13 cellular contexts compared by ENCODE assay signal in the genomic region with DNA sequence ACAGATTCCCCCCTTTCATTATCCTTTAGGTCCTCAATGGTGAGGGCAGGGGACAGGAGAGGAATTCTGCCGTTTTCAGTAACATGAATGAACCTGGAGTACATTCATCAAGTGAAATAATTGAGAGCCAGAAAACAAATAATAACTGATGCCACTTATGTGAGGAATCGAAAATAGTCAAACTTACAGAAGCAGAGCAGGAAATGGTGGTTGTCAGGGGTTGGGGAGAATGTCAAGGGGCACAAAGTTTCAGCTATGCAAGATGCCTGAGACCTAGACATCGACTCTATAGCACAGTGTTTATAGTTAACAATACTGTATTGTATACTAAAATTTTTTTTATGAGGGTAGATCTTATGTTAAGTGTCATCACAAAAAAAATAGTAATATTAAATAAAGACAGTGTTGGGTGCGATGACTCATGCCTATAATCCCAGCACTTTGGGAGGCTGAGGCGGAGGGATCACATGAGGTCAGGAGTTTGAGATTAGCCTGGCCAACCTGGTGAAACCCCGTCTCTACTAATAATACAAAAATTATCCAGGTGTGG.
DNase-seq lines count a peak whose midpoint lies in the region; ATAC-seq and TF ChIP-seq lines count a peak whose summit lies in the region.
"Had no signal": no experiment of that assay in that cellular context is flagged by ENCODE, and none has a peak within 500 bp of the region (broad histone marks: within the 10 kb centered on the region; RNA-seq: fewer than 3 reads in every experiment).

No MANE protein-coding gene starts in this region.

- peak overlapping the region; percentile 64 for H3K4me2 ChIP-seq in parathyroid adenoma (ENCODE audit: low read length)
- H3K4me2 ChIP-seq: BLaER1, GM23338 had no signal

- H3K9me3 ChIP-seq in MG63 (no peaks in the 10 kb centered on the region), parathyroid adenoma (ENCODE audit: control insufficient read depth, low read length) (no peaks in the 10 kb centered on the region)

- POLR2A ChIA-PET in WTC11 (lab: Charles Lee), result no interaction called here
- POLR2A ChIA-PET in naive thymus-derived CD8-positive, alpha-beta T cell (lab: Charles Lee), result no interaction called here

- H3K9ac ChIP-seq in parathyroid adenoma, result peak overlapping the region; percentile 15
- H3K9ac ChIP-seq: BLaER1 had no signal

- no peaks in the 10 kb centered on the region; the same call in 1 of the 2 replicates for H3K27me3 Mint-ChIP-seq in WTC11 (ENCODE audit: low read depth)
- peaks cover 9 to 42% (median 19%) of the 10 kb centered on the region in 5 donors for H3K27me3 Mint-ChIP-seq in naive thymus-derived CD8-positive, alpha-beta T cell

- peaks cover 10% of the 10 kb centered on the region for H3K4me1 ChIP-seq in parathyroid adenoma
- H3K4me1 ChIP-seq: BLaER1 had no signal

- H3K79me2 ChIP-seq in parathyroid adenoma, result peaks cover 19% of the 10 kb centered on the region

- ATAC-seq in WTC11, result no peak
- no peak for ATAC-seq in naive thymus-derived CD8-positive, alpha-beta T cell
- ATAC-seq: GM12878, GM23338 had no signal

- CTCF ChIA-PET in WTC11 (lab: Charles Lee), result interaction anchor here (1.0 kb wide), 1 partner anchor 760 kb away, joined by 3 read pairs; no protein-coding TSS in a partner anchor

- H3K27ac Mint-ChIP-seq in WTC11, result no peak overlapping the region
- H3K27ac Mint-ChIP-seq in naive thymus-derived CD8-positive, alpha-beta T cell, result no peak overlapping the region
- H3K27ac Mint-ChIP-seq: CD8-positive, alpha-beta memory T cell; GM23338 had no signal

- DNase-seq in COLO829 (ENCODE audit: low spot score) (peak; percentile 13), GM12865 (ENCODE audit: low read depth) (peak; percentile 1), MG63 (peak; percentile 11), WTC11 (ENCODE audit: low spot score) (no peak)
- DNase-seq in naive thymus-derived CD8-positive, alpha-beta T cell, result no peak
- DNase-seq: AML-193; CD8-positive, alpha-beta memory T cell; DMS53; H7 had no signal

- H3K36me3 Mint-ChIP-seq in WTC11, result 0 out of 2 replicates have a peak, but pooled peaks cover 2% of the 10 kb centered on the region
- no peaks in the 10 kb centered on the region for H3K36me3 Mint-ChIP-seq in naive thymus-derived CD8-positive, alpha-beta T cell
- H3K36me3 Mint-ChIP-seq: CD8-positive, alpha-beta memory T cell had no signal

- H3K27me3 ChIP-seq in MG63 (no peaks in the 10 kb centered on the region), parathyroid adenoma (ENCODE audit: control insufficient read depth, insufficient read depth, low read length) (no peaks in the 10 kb centered on the region)
- H3K27me3 ChIP-seq: BLaER1 had no signal

- peaks cover 8% of the 10 kb centered on the region for H3K9me3 Mint-ChIP-seq in WTC11
- H3K9me3 Mint-ChIP-seq in naive thymus-derived CD8-positive, alpha-beta T cell, result no peaks in the 10 kb centered on the region
- H3K9me3 Mint-ChIP-seq: CD8-positive, alpha-beta memory T cell had no signal

- H3K36me3 ChIP-seq in MG63 (no peaks in the 10 kb centered on the region), parathyroid adenoma (ENCODE audit: control insufficient read depth, insufficient read depth, low read length) (peaks cover 7% of the 10 kb centered on the region)
- H3K36me3 ChIP-seq: BLaER1 had no signal

- H3K4me1 Mint-ChIP-seq in WTC11, result no peaks in the 10 kb centered on the region
- H3K4me1 Mint-ChIP-seq in naive thymus-derived CD8-positive, alpha-beta T cell, result no peaks in the 10 kb centered on the region
- H3K4me1 Mint-ChIP-seq: CD8-positive, alpha-beta memory T cell; GM23338 had no signal

- peak overlapping the region; percentile 97 for H3K27ac ChIP-seq in parathyroid adenoma
- H3K27ac ChIP-seq: BLaER1 had no signal

- TF ChIP-seq CTCF in GM12865 (IDR thresholded peaks at IDR 0.05; ENCODE audit: insufficient read depth, low read depth, low read length, missing control alignments) (no peak), parathyroid adenoma (IDR thresholded peaks at IDR 0.05) (no peak), WTC11 (IDR thresholded peaks at IDR 0.05) (no peak)

- H2AFZ ChIP-seq in parathyroid adenoma, result no peak overlapping the region
- H2AFZ ChIP-seq: GM23338 had no signal

- no peak overlapping the region for H3K4me3 ChIP-seq in GM12865 (ENCODE audit: low read depth, low read length)
- H3K4me3 ChIP-seq in MG63, result no peak overlapping the region
- H3K4me3 ChIP-seq in parathyroid adenoma (ENCODE audit: low read depth, low read length), result peak overlapping the region; percentile 96
- H3K4me3 ChIP-seq: BLaER1, GM12878, GM23338 had no signal

- H3K4me3 Mint-ChIP-seq in WTC11, result no peak overlapping the region
- no peak overlapping the region for H3K4me3 Mint-ChIP-seq in naive thymus-derived CD8-positive, alpha-beta T cell
- H3K4me3 Mint-ChIP-seq: CD8-positive, alpha-beta memory T cell; GM23338 had no signal

TF ChIP-seq in WTC11, 78 proteins besides CTCF, POLR2A, EP300 and RAD21:
- TF ChIP-seq, protein P1, sequence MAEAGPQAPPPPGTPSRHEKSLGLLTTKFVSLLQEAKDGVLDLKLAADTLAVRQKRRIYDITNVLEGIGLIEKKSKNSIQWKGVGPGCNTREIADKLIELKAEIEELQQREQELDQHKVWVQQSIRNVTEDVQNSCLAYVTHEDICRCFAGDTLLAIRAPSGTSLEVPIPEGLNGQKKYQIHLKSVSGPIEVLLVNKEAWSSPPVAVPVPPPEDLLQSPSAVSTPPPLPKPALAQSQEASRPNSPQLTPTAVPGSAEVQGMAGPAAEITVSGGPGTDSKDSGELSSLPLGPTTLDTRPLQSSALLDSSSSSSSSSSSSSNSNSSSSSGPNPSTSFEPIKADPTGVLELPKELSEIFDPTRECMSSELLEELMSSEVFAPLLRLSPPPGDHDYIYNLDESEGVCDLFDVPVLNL (CRISPR knock-in tag; IDR thresholded peaks at IDR 0.05; ENCODE audit: borderline replicate concordance, low read depth), result no peak
- TF ChIP-seq GTF2I (CRISPR knock-in tag; conservative IDR thresholded peaks at IDR 0.05) (no peak), SMAD4 (CRISPR knock-in tag; IDR thresholded peaks at IDR 0.05) (no peak)

Comparison
In these comparisons a context has a peak if more than half of its experiments do, and no peak if none do; other contexts are left out.
1. DNase-seq: peak in COLO829 (single experiment), GM12865 (single experiment) and MG63 (single experiment); none in WTC11 (single experiment) and naive thymus-derived CD8-positive, alpha-beta T cell (0 of 10).